ENCODE assay signal across 38 cellular contexts in genomic region chr4:125518281-125518680, GRCh38.
"Had no signal": no experiment of that assay in that cellular context is flagged by ENCODE, and none has a peak within 500 bp of the region (broad histone marks: within the 10 kb centered on the region; RNA-seq: fewer than 3 reads in every experiment).

No MANE protein-coding gene starts in this region.

- H3K4me3 Mint-ChIP-seq: activated CD4-positive, alpha-beta memory T cell treated with anti-CD3 and anti-CD28 coated beads, Interleukin-2, amount 10 ng/mL, durations not matched to agents 7 days and 5 days; activated CD4-positive, alpha-beta T cell treated with anti-CD3 and anti-CD28 coated beads for 36 hours; activated CD4-positive, alpha-beta T cell treated with anti-CD3 and anti-CD28 coated beads, Interleukin-2, amount 10 ng/mL, durations not matched to agents 7 days and 5 days; activated CD8-positive, alpha-beta memory T cell treated with anti-CD3 and anti-CD28 coated beads, Interleukin-2, amount 10 ng/mL, durations not matched to agents 7 days and 5 days; activated CD8-positive, alpha-beta T cell treated with anti-CD3 and anti-CD28 coated beads, Interleukin-2, amount 10 ng/mL, durations not matched to agents 7 days and 5 days; activated naive CD4-positive, alpha-beta T cell treated with anti-CD3 and anti-CD28 coated beads, Interleukin-2, amount 10 ng/mL, durations not matched to agents 7 days and 5 days; activated naive CD4-positive, alpha-beta T cell treated with anti-CD3 and anti-CD28 coated beads, Interleukin-2, amount 50 U/mL, for 24 hours; activated naive CD8-positive, alpha-beta T cell; activated naive CD8-positive, alpha-beta T cell treated with anti-CD3 and anti-CD28 coated beads, Interleukin-2, amount 10 ng/mL, durations not matched to agents 7 days and 5 days; activated naive CD8-positive, alpha-beta T cell treated with anti-CD3 and anti-CD28 coated beads, Interleukin-2, amount 50 U/mL, for 24 hours; activated T-cell treated with anti-CD3 and anti-CD28 coated beads, Interleukin-2, amount 50 U/mL, for 24 hours; central memory CD8-positive, alpha-beta T cell; T-helper 1 cell treated with Interleukin-12 subunit alpha and Interleukin-12 subunit beta and Interleukin-4 antibody, amounts not matched to agents 30 μg/mL and 1 μg/mL, for 36 hours; T-helper 2 cell treated with Interferon-gamma antibody and Interleukin-4, amounts not matched to agents 5 μg/mL and 100 μg/mL, for 36 hours had no signal

- H3K27ac Mint-ChIP-seq: activated CD4-positive, alpha-beta memory T cell treated with anti-CD3 and anti-CD28 coated beads, Interleukin-2, amount 10 ng/mL, durations not matched to agents 7 days and 5 days; activated CD4-positive, alpha-beta T cell treated with anti-CD3 and anti-CD28 coated beads for 36 hours; activated CD4-positive, alpha-beta T cell treated with anti-CD3 and anti-CD28 coated beads, Interleukin-2, amount 10 ng/mL, durations not matched to agents 7 days and 5 days; activated CD8-positive, alpha-beta memory T cell treated with anti-CD3 and anti-CD28 coated beads, Interleukin-2, amount 10 ng/mL, durations not matched to agents 7 days and 5 days; activated CD8-positive, alpha-beta T cell treated with anti-CD3 and anti-CD28 coated beads, Interleukin-2, amount 10 ng/mL, durations not matched to agents 7 days and 5 days; activated naive CD4-positive, alpha-beta T cell treated with anti-CD3 and anti-CD28 coated beads, Interleukin-2, amount 10 ng/mL, durations not matched to agents 7 days and 5 days; activated naive CD4-positive, alpha-beta T cell treated with anti-CD3 and anti-CD28 coated beads, Interleukin-2, amount 50 U/mL, for 24 hours; activated naive CD8-positive, alpha-beta T cell; activated naive CD8-positive, alpha-beta T cell treated with anti-CD3 and anti-CD28 coated beads, Interleukin-2, amount 10 ng/mL, durations not matched to agents 7 days and 5 days; activated naive CD8-positive, alpha-beta T cell treated with anti-CD3 and anti-CD28 coated beads, Interleukin-2, amount 50 U/mL, for 24 hours; activated T-cell treated with anti-CD3 and anti-CD28 coated beads, Interleukin-2, amount 50 U/mL, for 24 hours; activated T-helper 2 cell treated with anti-CD3 and anti-CD28 coated beads, Interferon-gamma antibody, Interleukin-2, Interleukin-4, amounts not matched to agents 10 μg/mL and 5 μg/mL and 100 μg/mL, durations not matched to agents 14 hours and 24 hours and 36 hours; T-helper 1 cell treated with Interleukin-12 subunit alpha and Interleukin-12 subunit beta and Interleukin-4 antibody, amounts not matched to agents 30 μg/mL and 1 μg/mL, for 36 hours; T-helper 2 cell treated with Interferon-gamma antibody and Interleukin-4, amounts not matched to agents 5 μg/mL and 100 μg/mL, for 36 hours had no signal

- H3K36me3 ChIP-seq: ascending aorta, cardiac muscle cell had no signal

- H3K36me3 Mint-ChIP-seq: activated CD8-positive, alpha-beta memory T cell treated with anti-CD3 and anti-CD28 coated beads, Interleukin-2, amount 10 ng/mL, durations not matched to agents 7 days and 5 days; activated naive CD4-positive, alpha-beta T cell treated with anti-CD3 and anti-CD28 coated beads, Interleukin-2, amount 10 ng/mL, durations not matched to agents 7 days and 5 days; activated naive CD4-positive, alpha-beta T cell treated with anti-CD3 and anti-CD28 coated beads, Interleukin-2, amount 50 U/mL, for 24 hours; activated naive CD8-positive, alpha-beta T cell; activated naive CD8-positive, alpha-beta T cell treated with anti-CD3 and anti-CD28 coated beads, Interleukin-2, amount 10 ng/mL, durations not matched to agents 7 days and 5 days; brain had no signal

- DNase-seq: activated CD4-positive, alpha-beta memory T cell treated with anti-CD3 and anti-CD28 coated beads, Interleukin-2, amount 10 ng/mL, durations not matched to agents 7 days and 5 days; activated CD4-positive, alpha-beta T cell treated with anti-CD3 and anti-CD28 coated beads for 1 hour; activated CD4-positive, alpha-beta T cell treated with anti-CD3 and anti-CD28 coated beads for 36 hours; activated CD4-positive, alpha-beta T cell treated with anti-CD3 and anti-CD28 coated beads for 48 hours; activated CD4-positive, alpha-beta T cell treated with anti-CD3 and anti-CD28 coated beads, Interleukin-2, amount 10 ng/mL, durations not matched to agents 7 days and 5 days; activated CD4-positive, alpha-beta T cell treated with anti-CD3 and anti-CD28 coated beads, Interleukin-2, amount 50 U/mL, for 48 hours; activated CD4-positive, CD25-positive, alpha-beta regulatory T cell; activated CD8-positive, alpha-beta memory T cell treated with anti-CD3 and anti-CD28 coated beads for 24 hours; activated CD8-positive, alpha-beta memory T cell treated with anti-CD3 and anti-CD28 coated beads, Interleukin-2, amount 10 ng/mL, durations not matched to agents 7 days and 5 days; activated CD8-positive, alpha-beta memory T cell treated with anti-CD3 and anti-CD28 coated beads, Interleukin-2, amount 50 U/mL, for 48 hours; activated CD8-positive, alpha-beta T cell treated with anti-CD3 and anti-CD28 coated beads, Interleukin-2, amount 10 ng/mL, durations not matched to agents 7 days and 5 days; activated effector memory CD4-positive, alpha-beta T cell treated with Interleukin-2 at 50 U/mL for 16 hours; activated gamma-delta T cell; activated naive CD4-positive, alpha-beta T cell treated with anti-CD3 and anti-CD28 coated beads, Interleukin-2, amount 10 ng/mL, durations not matched to agents 7 days and 5 days; activated naive CD4-positive, alpha-beta T cell treated with Interleukin-2 at 50 U/mL for 16 hours; activated naive CD8-positive, alpha-beta T cell treated with anti-CD3 and anti-CD28 coated beads, Interleukin-2, amount 10 ng/mL, durations not matched to agents 7 days and 5 days; activated naive CD8-positive, alpha-beta T cell treated with anti-CD3 and anti-CD28 coated beads, Interleukin-2, amount 50 U/mL, for 24 hours; activated T-cell treated with anti-CD3 and anti-CD28 coated beads, Interleukin-2, amount 50 U/mL, for 24 hours; activated T-cell treated with anti-CD3 and anti-CD28 coated beads, Interleukin-2, amount 50 U/mL, for 48 hours; amygdala; anterior cingulate cortex; caudate nucleus; cerebellar nuclear complex; T-helper 2 cell; T-helper 9 cell had no signal

- H3K27me3 Mint-ChIP-seq: activated CD4-positive, alpha-beta memory T cell treated with anti-CD3 and anti-CD28 coated beads, Interleukin-2, amount 10 ng/mL, durations not matched to agents 7 days and 5 days; activated CD4-positive, alpha-beta T cell treated with anti-CD3 and anti-CD28 coated beads for 36 hours; activated CD4-positive, alpha-beta T cell treated with anti-CD3 and anti-CD28 coated beads, Interleukin-2, amount 10 ng/mL, durations not matched to agents 7 days and 5 days; activated CD8-positive, alpha-beta memory T cell treated with anti-CD3 and anti-CD28 coated beads, Interleukin-2, amount 10 ng/mL, durations not matched to agents 7 days and 5 days; activated naive CD4-positive, alpha-beta T cell treated with anti-CD3 and anti-CD28 coated beads, Interleukin-2, amount 10 ng/mL, durations not matched to agents 7 days and 5 days; activated naive CD4-positive, alpha-beta T cell treated with anti-CD3 and anti-CD28 coated beads, Interleukin-2, amount 50 U/mL, for 24 hours; activated naive CD8-positive, alpha-beta T cell; activated naive CD8-positive, alpha-beta T cell treated with anti-CD3 and anti-CD28 coated beads, Interleukin-2, amount 10 ng/mL, durations not matched to agents 7 days and 5 days; activated naive CD8-positive, alpha-beta T cell treated with anti-CD3 and anti-CD28 coated beads, Interleukin-2, amount 50 U/mL, for 24 hours; activated T-cell treated with anti-CD3 and anti-CD28 coated beads, Interleukin-2, amount 50 U/mL, for 24 hours; brain; central memory CD8-positive, alpha-beta T cell had no signal

- ATAC-seq: activated CD4-positive, alpha-beta T cell treated with anti-CD3 and anti-CD28 coated beads for 36 hours; activated CD4-positive, CD25-positive, alpha-beta regulatory T cell treated with anti-CD3 and anti-CD28 coated beads, Interleukin-2, amount 50 U/mL, for 24 hours; activated CD8-positive, alpha-beta memory T cell treated with anti-CD3 and anti-CD28 coated beads, Interleukin-2, amount 10 ng/mL, durations not matched to agents 7 days and 5 days; activated CD8-positive, alpha-beta T cell treated with anti-CD3 and anti-CD28 coated beads, Interleukin-2, amount 10 ng/mL, durations not matched to agents 7 days and 5 days; activated naive CD8-positive, alpha-beta T cell treated with anti-CD3 and anti-CD28 coated beads, Interleukin-2, amount 50 U/mL, for 24 hours had no signal

- H3K4me1 Mint-ChIP-seq: activated CD4-positive, alpha-beta memory T cell treated with anti-CD3 and anti-CD28 coated beads, Interleukin-2, amount 10 ng/mL, durations not matched to agents 7 days and 5 days; activated CD4-positive, alpha-beta T cell treated with anti-CD3 and anti-CD28 coated beads for 36 hours; activated CD4-positive, alpha-beta T cell treated with anti-CD3 and anti-CD28 coated beads, Interleukin-2, amount 10 ng/mL, durations not matched to agents 7 days and 5 days; activated CD8-positive, alpha-beta memory T cell treated with anti-CD3 and anti-CD28 coated beads, Interleukin-2, amount 10 ng/mL, durations not matched to agents 7 days and 5 days; activated naive CD4-positive, alpha-beta T cell treated with anti-CD3 and anti-CD28 coated beads, Interleukin-2, amount 10 ng/mL, durations not matched to agents 7 days and 5 days; activated naive CD4-positive, alpha-beta T cell treated with anti-CD3 and anti-CD28 coated beads, Interleukin-2, amount 50 U/mL, for 24 hours; activated naive CD8-positive, alpha-beta T cell treated with anti-CD3 and anti-CD28 coated beads, Interleukin-2, amount 10 ng/mL, durations not matched to agents 7 days and 5 days; activated naive CD8-positive, alpha-beta T cell treated with anti-CD3 and anti-CD28 coated beads, Interleukin-2, amount 50 U/mL, for 24 hours; central memory CD8-positive, alpha-beta T cell had no signal

- H3K9me3 Mint-ChIP-seq: activated CD4-positive, alpha-beta T cell treated with anti-CD3 and anti-CD28 coated beads, Interleukin-2, amount 10 ng/mL, durations not matched to agents 7 days and 5 days; T-helper 1 cell treated with Interleukin-12 subunit alpha and Interleukin-12 subunit beta and Interleukin-4 antibody, amounts not matched to agents 30 μg/mL and 1 μg/mL, for 36 hours had no signal

- H3K27ac ChIP-seq: ascending aorta, cardiac muscle cell, VCaP had no signal

- FAIRE-seq: bronchial epithelial cell, TTC549 had no signal

- H3K4me3 ChIP-seq: ascending aorta, cardiac muscle cell had no signal

- H3K27me3 ChIP-seq: ascending aorta, cardiac muscle cell had no signal
